Comparison of ENCODE assay signal across 13 cellular contexts in genomic region chr3:24060055-24060454, GRCh38.
A peak's percentile ranks its signal among the peaks of the same experiment; 100 is the strongest.
DNase-seq lines count a peak whose midpoint lies in the region; ATAC-seq and TF ChIP-seq lines count a peak whose summit lies in the region.
"Had no signal": no experiment of that assay in that cellular context is flagged by ENCODE, and none has a peak within 500 bp of the region (broad histone marks: within the 10 kb centered on the region; RNA-seq: fewer than 3 reads in every experiment).

No MANE protein-coding gene starts in this region.

- DNase-seq in EL (peak; percentile 55), astrocyte of the cerebellum (ENCODE audit: low read depth) (peak; percentile 68), left cardiac atrium (no peak), omental fat pad (ENCODE audit: low spot score) (no peak), NCI-H2171 treated with DMSO at 0.1 percent for 48 hours (lab: John Stamatoyannopoulos, UW) (no peak), activated gamma-delta T cell treated with Interleukin-2 at 50 U/mL for 16 hours (no peak), DMS153 treated with DMSO at 0.1 percent for 48 hours (lab: John Stamatoyannopoulos, UW; ENCODE audit: unreplicated experiment) (no peak)
- no peak for DNase-seq in activated naive CD4-positive, alpha-beta T cell treated with Interleukin-2 at 50 U/mL for 16 hours
- DNase-seq: central memory CD4-positive, alpha-beta T cell; NCI-H2081 treated with DMSO at 0.1 percent for 48 hours; nephron progenitor cell; stimulated activated CD4-positive, alpha-beta T cell treated with anti-CD3 and anti-CD28 coated beads, Interleukin-4, amount 100 ng/mL, for 1 hour had no signal

- intact Hi-C loops in left cardiac atrium (cut with DNase I), result loop anchor here in 1 of 2 donors (10.0 kb wide), 1 partner anchor 175 kb away; no protein-coding TSS in a partner anchor

- no peak overlapping the region for H3K4me3 ChIP-seq in astrocyte of the cerebellum (ENCODE audit: low read depth, low read length)
- H3K4me3 ChIP-seq: BLaER1 treated with 17β-estradiol and CSF1 and Interleukin-3, amounts not matched to agents 10 nM and 100 nM had no signal

- ATAC-seq in left cardiac atrium (peak; percentile 81 to 88), omental fat pad (ENCODE audit: low FRiP score) (peak; percentile 76)

- TF ChIP-seq CTCF in astrocyte of the cerebellum (IDR thresholded peaks at IDR 0.05; ENCODE audit: low read depth, low read length, missing control alignments) (peak; percentile 9), omental fat pad (IDR thresholded peaks at IDR 0.05) (no peak)

- in situ Hi-C loops in astrocyte of the cerebellum (cut with HindIII; ENCODE audit: low sequenced_read_pairs), result no loop called here

Comparison
In these comparisons a context has a peak if more than half of its experiments do, and no peak if none do; other contexts are left out.
1. DNase-seq: peak in EL (single experiment) and astrocyte of the cerebellum (single experiment); none in left cardiac atrium (single experiment), omental fat pad (single experiment), NCI-H2171 treated with DMSO at 0.1 percent for 48 hours (single experiment), activated naive CD4-positive, alpha-beta T cell treated with Interleukin-2 at 50 U/mL for 16 hours (single experiment), activated gamma-delta T cell treated with Interleukin-2 at 50 U/mL for 16 hours (single experiment) and DMS153 treated with DMSO at 0.1 percent for 48 hours (single experiment).